11 cellular contexts compared by ENCODE assay signal in the genomic region with DNA sequence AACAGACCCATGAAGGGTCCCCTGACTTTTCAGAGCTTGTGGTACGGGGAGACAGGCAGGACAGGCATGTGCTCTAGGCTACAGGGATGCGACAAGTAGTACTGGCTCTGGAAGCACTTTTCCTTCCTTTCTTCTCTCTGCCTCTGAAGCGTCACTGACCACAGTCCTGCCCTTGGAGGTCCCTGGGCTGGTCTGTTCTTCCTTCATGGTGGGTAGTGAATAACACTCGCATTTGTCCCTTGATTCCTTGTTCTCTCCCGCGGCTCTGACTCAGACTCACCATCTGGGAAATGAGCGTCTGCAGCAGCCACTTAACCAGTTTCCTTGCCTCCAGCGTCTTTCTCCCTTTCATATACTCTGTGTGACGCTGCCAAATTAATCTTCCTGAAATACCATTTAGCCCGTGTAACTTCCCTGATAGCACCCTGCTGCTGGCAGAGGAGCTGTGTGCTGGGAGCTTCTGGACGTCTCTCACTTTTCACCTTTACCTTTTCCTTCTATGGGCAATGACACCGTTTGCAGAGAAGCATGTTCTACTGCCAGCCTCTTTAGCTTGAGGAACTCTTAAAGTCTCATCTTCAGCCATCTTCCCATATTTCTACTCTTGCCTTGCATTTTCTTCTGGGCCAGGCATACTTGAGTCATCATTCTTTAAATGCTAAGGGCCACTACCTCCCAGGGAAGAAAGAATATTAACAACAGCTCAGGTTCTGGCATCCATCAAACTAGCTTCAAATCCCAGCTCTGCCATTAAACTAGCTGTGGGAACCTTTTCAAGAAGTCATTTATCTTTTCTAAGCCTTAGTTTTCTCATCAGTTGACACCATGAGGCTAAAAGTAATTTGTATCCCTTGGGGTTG. TPM values are rescaled to one million over a fixed set of nuclear protein-coding genes. Genes with fewer than 3 reads are reported as not detected.
DNase-seq lines count a peak whose midpoint lies in the region; ATAC-seq and TF ChIP-seq lines count a peak whose summit lies in the region.
"Had no signal": no experiment of that assay in that cellular context is flagged by ENCODE, and none has a peak within 500 bp of the region (broad histone marks: within the 10 kb centered on the region; RNA-seq: fewer than 3 reads in every experiment).

No MANE protein-coding gene starts in this region.

- peaks cover 9% of the 10 kb centered on the region for H3K36me3 Mint-ChIP-seq in endothelial cell (ENCODE audit: low read depth, unreplicated experiment)

- TF ChIP-seq CTCF in AG04450 (IDR thresholded peaks at IDR 0.05; ENCODE audit: low read depth, low read length) (no peak), endothelial cell (IDR thresholded peaks at IDR 0.05; ENCODE audit: unreplicated experiment) (no peak)

- DNase-seq in AG04450 (ENCODE audit: low read depth, low spot score): no peak
- DNase-seq in NCI-H2227 treated with DMSO at 0.1 percent for 48 hours (lab: John Stamatoyannopoulos, UW): peak; percentile 17
- no peak for DNase-seq in KG1 (lab: John Stamatoyannopoulos, UW)
- DNase-seq in endothelial cell (ENCODE audit: low spot score): no peak
- no peak for DNase-seq in NAMALWA (ENCODE audit: low spot score)
- DNase-seq: activated B cell treated with CpG ODN at 0.5 μM for 24 hours; activated naive CD8-positive, alpha-beta T cell treated with anti-CD3 and anti-CD28 coated beads, Interleukin-2, amount 50 U/mL, for 24 hours; NCI-H345 had no signal

- H3K27ac Mint-ChIP-seq in endothelial cell (ENCODE audit: unreplicated experiment): no peak overlapping the region
- H3K27ac Mint-ChIP-seq: activated B cell treated with CpG ODN at 0.5 μM for 24 hours; activated naive CD8-positive, alpha-beta T cell treated with anti-CD3 and anti-CD28 coated beads, Interleukin-2, amount 50 U/mL, for 24 hours had no signal

- peak overlapping the region; percentile 54 for H3K27ac ChIP-seq in AG04450 (ENCODE audit: low read depth, low read length)
- peak overlapping the region; percentile 27 for H3K27ac ChIP-seq in muscle layer of colon (ENCODE audit: low read depth, low read length)

- H3K4me1 ChIP-seq in muscle layer of colon (ENCODE audit: insufficient read depth, low read length): peaks cover 11% of the 10 kb centered on the region

- no peak overlapping the region for H3K9ac ChIP-seq in muscle layer of colon (ENCODE audit: low read length)

- H3K9me3 Mint-ChIP-seq in endothelial cell (ENCODE audit: unreplicated experiment): no peaks in the 10 kb centered on the region
- H3K9me3 Mint-ChIP-seq: activated B cell treated with CpG ODN at 0.5 μM for 24 hours; activated naive CD8-positive, alpha-beta T cell treated with anti-CD3 and anti-CD28 coated beads, Interleukin-2, amount 50 U/mL, for 24 hours had no signal

- no peaks in the 10 kb centered on the region for H3K36me3 ChIP-seq in muscle layer of colon (ENCODE audit: insufficient read depth, low read length)

- H3K4me3 ChIP-seq in AG04450 (ENCODE audit: low read depth, low read length) (no peak overlapping the region), muscle layer of colon (ENCODE audit: low read depth in 1 of 2, low read length in 2 of 2) (peak overlapping the region in 1 of 2 donors; percentile 26)

- H3K4me1 Mint-ChIP-seq in endothelial cell (ENCODE audit: unreplicated experiment): no peaks in the 10 kb centered on the region
- H3K4me1 Mint-ChIP-seq: activated B cell treated with CpG ODN at 0.5 μM for 24 hours; activated naive CD8-positive, alpha-beta T cell treated with anti-CD3 and anti-CD28 coated beads, Interleukin-2, amount 50 U/mL, for 24 hours had no signal

- H3K27me3 ChIP-seq in AG04450 (ENCODE audit: control insufficient read depth, insufficient read depth, low read length) (no peaks in the 10 kb centered on the region), muscle layer of colon (ENCODE audit: control insufficient read depth in 1 of 2, insufficient read depth in 2 of 2, low read length in 2 of 2) (no peaks in the 10 kb centered on the region)

- CTCF ChIA-PET in AG04450 (lab: Charles Lee): interaction anchor here (1.8 to 2.5 kb wide), 2 partner anchors 63 to 64 kb away, joined by 5 to 8 read pairs; no protein-coding TSS in a partner anchor

- POLR2A ChIA-PET in AG04450 (lab: Yijun Ruan, JAX): interaction anchor here (1.0 kb wide), 1 partner anchor 9 kb away, joined by 4 read pairs; no protein-coding TSS in a partner anchor

- H3K4me3 Mint-ChIP-seq in endothelial cell (ENCODE audit: unreplicated experiment): no peak overlapping the region
- H3K4me3 Mint-ChIP-seq: activated B cell treated with CpG ODN at 0.5 μM for 24 hours; activated naive CD8-positive, alpha-beta T cell treated with anti-CD3 and anti-CD28 coated beads, Interleukin-2, amount 50 U/mL, for 24 hours had no signal

- H3K27me3 Mint-ChIP-seq in endothelial cell (ENCODE audit: unreplicated experiment): no peaks in the 10 kb centered on the region

- H3K9me3 ChIP-seq in AG04450 (ENCODE audit: control insufficient read depth, insufficient read depth, low read length) (no peaks in the 10 kb centered on the region), muscle layer of colon (ENCODE audit: low read length) (no peaks in the 10 kb centered on the region)

- ATAC-seq in esophagus mucosa (peak; percentile 92), GM19395 (IDR thresholded peaks at IDR 0.05; ENCODE audit: unreplicated experiment) (no peak)
- ATAC-seq: activated naive CD8-positive, alpha-beta T cell treated with anti-CD3 and anti-CD28 coated beads, Interleukin-2, amount 50 U/mL, for 24 hours had no signal

RNA-seq across cellular contexts. Expression of a gene that starts 33.6 kb away (rescaled TPM):
- polyA plus RNA-seq in AG04450 (2011; rRNA removed): 33.0 and 42.8 TPM in 2 replicates
- 9.9 and 18.3 TPM in 2 replicates for polyA minus RNA-seq in AG04450 (2011; rRNA and poly(A)+ RNA removed)
- total RNA-seq in esophagus mucosa: 13.6 TPM
- 7.6 TPM for total RNA-seq in endothelial cell (ENCODE audit: unreplicated experiment)
